Comparison of ENCODE assay signal across 1 cellular context in genomic region chr15:84653584-84653909, GRCh38.
TF ChIP-seq lines count a peak whose summit lies in the region.

No MANE protein-coding gene starts in this region.

TF ChIP-seq in SK-N-SH, 30 proteins besides CTCF, POLR2A, EP300 and RAD21 (continued from another document):
- TF ChIP-seq RCOR1 (IDR thresholded peaks at IDR 0.05; ENCODE audit: low read length) (no peak), CHD2 (IDR thresholded peaks at IDR 0.05; ENCODE audit: low read length, partially characterized antibody) (no peak), ELF1 (IDR thresholded peaks at IDR 0.05) (no peak), RXRA (IDR thresholded peaks at IDR 0.05; ENCODE audit: borderline replicate concordance, low read depth) (no peak), NRF1 (IDR thresholded peaks at IDR 0.05; ENCODE audit: low read depth, low read length) (no peak), POLR2AphosphoS5 (IDR thresholded peaks at IDR 0.05; ENCODE audit: low read depth, low read length) (no peak), EZH2phosphoT487 (IDR thresholded peaks at IDR 0.05; ENCODE audit: borderline replicate concordance, low read depth) (no peak), ZBTB33 (IDR thresholded peaks at IDR 0.05; ENCODE audit: borderline replicate concordance, low read depth) (no peak), IRF3 (IDR thresholded peaks at IDR 0.05; ENCODE audit: low read depth, low read length) (no peak)
- TF ChIP-seq, protein P1, sequence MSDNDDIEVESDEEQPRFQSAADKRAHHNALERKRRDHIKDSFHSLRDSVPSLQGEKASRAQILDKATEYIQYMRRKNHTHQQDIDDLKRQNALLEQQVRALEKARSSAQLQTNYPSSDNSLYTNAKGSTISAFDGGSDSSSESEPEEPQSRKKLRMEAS (IDR thresholded peaks at IDR 0.05; ENCODE audit: low read depth), result no peak
TF ChIP-seq in SK-N-SH: peak in this region for 0.
